ENCODE assay signal across 1 cellular context in the genomic region with DNA sequence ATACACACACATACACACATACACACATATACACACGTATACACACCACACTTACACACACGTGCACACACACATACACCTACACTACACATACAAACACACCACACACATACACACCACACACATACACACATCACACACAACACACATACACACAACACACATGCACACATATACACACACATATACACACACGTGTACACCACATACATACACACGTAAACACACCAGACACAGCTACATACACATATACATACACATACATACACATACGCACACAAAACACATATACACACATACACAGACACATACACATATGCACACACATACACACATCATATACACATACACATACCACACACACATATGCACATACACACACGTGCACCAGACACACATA.
TF ChIP-seq lines count a peak whose summit lies in the region.

No MANE protein-coding gene starts in this region.

TF ChIP-seq in GM12878, 131 proteins besides CTCF, POLR2A, EP300 and RAD21:
- TF ChIP-seq, protein P1, sequence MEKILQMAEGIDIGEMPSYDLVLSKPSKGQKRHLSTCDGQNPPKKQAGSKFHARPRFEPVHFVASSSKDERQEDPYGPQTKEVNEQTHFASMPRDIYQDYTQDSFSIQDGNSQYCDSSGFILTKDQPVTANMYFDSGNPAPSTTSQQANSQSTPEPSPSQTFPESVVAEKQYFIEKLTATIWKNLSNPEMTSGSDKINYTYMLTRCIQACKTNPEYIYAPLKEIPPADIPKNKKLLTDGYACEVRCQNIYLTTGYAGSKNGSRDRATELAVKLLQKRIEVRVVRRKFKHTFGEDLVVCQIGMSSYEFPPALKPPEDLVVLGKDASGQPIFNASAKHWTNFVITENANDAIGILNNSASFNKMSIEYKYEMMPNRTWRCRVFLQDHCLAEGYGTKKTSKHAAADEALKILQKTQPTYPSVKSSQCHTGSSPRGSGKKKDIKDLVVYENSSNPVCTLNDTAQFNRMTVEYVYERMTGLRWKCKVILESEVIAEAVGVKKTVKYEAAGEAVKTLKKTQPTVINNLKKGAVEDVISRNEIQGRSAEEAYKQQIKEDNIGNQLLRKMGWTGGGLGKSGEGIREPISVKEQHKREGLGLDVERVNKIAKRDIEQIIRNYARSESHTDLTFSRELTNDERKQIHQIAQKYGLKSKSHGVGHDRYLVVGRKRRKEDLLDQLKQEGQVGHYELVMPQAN (conservative IDR thresholded peaks at IDR 0.05) = no peak
TF ChIP-seq in GM12878: peak in this region for 0.
